Comparison of ENCODE assay signal across 29 cellular contexts in the genomic region with DNA sequence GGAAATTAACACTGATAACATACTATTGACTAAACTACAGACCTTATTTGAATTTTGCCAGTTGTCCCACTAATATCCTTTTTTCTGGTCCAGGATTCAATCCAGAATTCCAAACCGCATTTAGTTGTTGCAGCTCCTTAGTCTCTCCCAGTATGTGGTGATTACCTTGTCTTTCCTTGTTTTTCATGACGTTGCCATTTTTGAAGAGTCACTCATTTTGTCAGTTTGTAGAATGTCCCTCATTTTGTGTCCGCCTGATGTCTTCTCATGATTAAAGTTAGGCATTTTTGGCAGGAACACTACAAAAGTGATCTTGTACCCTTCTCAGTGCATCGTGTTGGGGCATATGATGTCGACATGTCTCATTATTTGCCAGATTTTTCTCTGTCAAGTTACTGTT.
"Had no signal": no experiment of that assay in that cellular context is flagged by ENCODE, and none has a peak within 500 bp of the region (broad histone marks: within the 10 kb centered on the region; RNA-seq: fewer than 3 reads in every experiment).

No MANE protein-coding gene starts in this region.

- ATAC-seq: stimulated activated effector memory CD8-positive, alpha-beta T cell treated with anti-CD3 and anti-CD28 coated beads, Interleukin-12 subunit alpha, Interleukin-12 subunit beta, amount 100 ng/mL, for 72 hours; stimulated activated memory B cell treated with anti-CD40 and anti-IgM and Interleukin-4, amounts not matched to agents 10 μg/mL and 1 μg/mL and 100 μg/mL, for 72 hours; stimulated activated naive B cell treated with anti-CD40 and anti-IgM and Interleukin-4, amounts not matched to agents 10 μg/mL and 1 μg/mL and 100 μg/mL, for 72 hours; stimulated activated naive CD8-positive, alpha-beta T cell treated with anti-CD3 and anti-CD28 coated beads, Interleukin-15, amount 100 ng/mL, for 72 hours; stimulated activated naive CD8-positive, alpha-beta T cell treated with anti-CD3 and anti-CD28 coated beads, Interleukin-15, Interleukin-2, amounts not matched to agents 100 U/mL and 50 U/mL, for 24 hours; upper lobe of right lung had no signal

- H3K9me3 ChIP-seq: stomach, suprapubic skin, testis, thoracic aorta, thyroid gland, tibial artery, tibial nerve, transverse colon, upper lobe of left lung, upper lobe of right lung, uterus, vagina had no signal

- DNase-seq: stimulated activated CD4-positive, alpha-beta T cell treated with anti-CD3 and anti-CD28 coated beads, Interleukin-2, amount 100 ng/mL, for 48 hours; stimulated activated CD4-positive, alpha-beta T cell treated with anti-CD3 and anti-CD28 coated beads, Interleukin-4, amount 100 ng/mL, for 1 hour; stimulated activated CD4-positive, alpha-beta T cell treated with anti-CD3 and anti-CD28 coated beads, Interleukin-4, amount 100 ng/mL, for 24 hours; stimulated activated CD4-positive, alpha-beta T cell treated with anti-CD3 and anti-CD28 coated beads, Interleukin-4, amount 100 ng/mL, for 4 hours; stimulated activated CD8-positive, alpha-beta memory T cell treated with anti-CD3 and anti-CD28 coated beads, Interleukin-4, amount 100 ng/mL, for 48 hours; stimulated activated naive B cell treated with anti-CD40 and anti-IgM and Interleukin-4, amounts not matched to agents 10 μg/mL and 1 μg/mL and 100 μg/mL, for 72 hours; stimulated activated naive CD4-positive, alpha-beta T cell; stimulated activated naive CD4-positive, alpha-beta T cell treated with Interleukin-2 at 50 U/mL for 16 hours; stimulated activated naive CD8-positive, alpha-beta T cell treated with anti-CD3 and anti-CD28 coated beads, Interleukin-15, amount 100 ng/mL, for 72 hours; stimulated activated naive CD8-positive, alpha-beta T cell treated with anti-CD3 and anti-CD28 coated beads, Interleukin-15, Interleukin-2, amounts not matched to agents 100 U/mL and 50 U/mL, for 24 hours; stomach; substantia nigra; testis; thyroid gland; tibial artery; transverse colon; trophoblast cell; upper lobe of left lung; upper lobe of right lung; uterus had no signal

- H3K27ac Mint-ChIP-seq: stimulated activated effector memory CD8-positive, alpha-beta T cell treated with anti-CD3 and anti-CD28 coated beads, Interleukin-12 subunit alpha, Interleukin-12 subunit beta, amount 100 ng/mL, for 72 hours; stimulated activated memory B cell treated with anti-CD40 and anti-IgM and Interleukin-4, amounts not matched to agents 10 μg/mL and 1 μg/mL and 100 μg/mL, for 72 hours; stimulated activated naive B cell treated with anti-CD40 and anti-IgM and Interleukin-4, amounts not matched to agents 10 μg/mL and 1 μg/mL and 100 μg/mL, for 72 hours; stimulated activated naive CD8-positive, alpha-beta T cell treated with anti-CD3 and anti-CD28 coated beads, Interleukin-15, amount 100 ng/mL, for 72 hours; stimulated activated naive CD8-positive, alpha-beta T cell treated with anti-CD3 and anti-CD28 coated beads, Interleukin-15, Interleukin-2, amounts not matched to agents 100 ng/mL and 50 ng/mL, for 24 hours; type B pancreatic cell had no signal

- H3K27ac ChIP-seq: stomach, suprapubic skin, testis, thoracic aorta, thyroid gland, tibial artery, tibial nerve, transverse colon, upper lobe of left lung, upper lobe of right lung, uterus, vagina had no signal

- H3K36me3 ChIP-seq: stomach, suprapubic skin, thoracic aorta, thyroid gland, transverse colon, upper lobe of left lung, upper lobe of right lung, uterus, vagina had no signal

- H3K27me3 ChIP-seq: stomach, suprapubic skin, testis, thyroid gland, tibial artery, tibial nerve, transverse colon, upper lobe of left lung, upper lobe of right lung, uterus, vagina had no signal

- H3K27me3 Mint-ChIP-seq: stimulated activated memory B cell treated with anti-CD40 and anti-IgM and Interleukin-4, amounts not matched to agents 10 μg/mL and 1 μg/mL and 100 μg/mL, for 72 hours; stimulated activated naive B cell treated with anti-CD40 and anti-IgM and Interleukin-4, amounts not matched to agents 10 μg/mL and 1 μg/mL and 100 μg/mL, for 72 hours; stimulated activated naive CD8-positive, alpha-beta T cell treated with anti-CD3 and anti-CD28 coated beads, Interleukin-15, amount 100 ng/mL, for 72 hours; stimulated activated naive CD8-positive, alpha-beta T cell treated with anti-CD3 and anti-CD28 coated beads, Interleukin-15, Interleukin-2, amounts not matched to agents 100 ng/mL and 50 ng/mL, for 24 hours; type B pancreatic cell had no signal

- FAIRE-seq: urothelium cell line had no signal

- H3K9me3 Mint-ChIP-seq: stimulated activated effector memory CD8-positive, alpha-beta T cell treated with anti-CD3 and anti-CD28 coated beads, Interleukin-12 subunit alpha, Interleukin-12 subunit beta, amount 100 ng/mL, for 72 hours; stimulated activated memory B cell treated with anti-CD40 and anti-IgM and Interleukin-4, amounts not matched to agents 10 μg/mL and 1 μg/mL and 100 μg/mL, for 72 hours; stimulated activated naive CD8-positive, alpha-beta T cell treated with anti-CD3 and anti-CD28 coated beads, Interleukin-15, Interleukin-2, amounts not matched to agents 100 ng/mL and 50 ng/mL, for 24 hours; type B pancreatic cell had no signal

- H3K4me1 Mint-ChIP-seq: stimulated activated naive CD8-positive, alpha-beta T cell treated with anti-CD3 and anti-CD28 coated beads, Interleukin-15, amount 100 ng/mL, for 72 hours had no signal

- H3K4me1 ChIP-seq: stomach, suprapubic skin, testis, tibial artery, upper lobe of left lung, upper lobe of right lung, uterus, vagina had no signal

- H3K4me3 ChIP-seq: stomach, suprapubic skin, testis, thoracic aorta, thyroid gland, tibial artery, tibial nerve, transverse colon, upper lobe of left lung, upper lobe of right lung, uterus, vagina had no signal

- H3K4me3 Mint-ChIP-seq: stimulated activated effector memory CD8-positive, alpha-beta T cell treated with anti-CD3 and anti-CD28 coated beads, Interleukin-12 subunit alpha, Interleukin-12 subunit beta, amount 100 ng/mL, for 72 hours; stimulated activated memory B cell treated with anti-CD40 and anti-IgM and Interleukin-4, amounts not matched to agents 10 μg/mL and 1 μg/mL and 100 μg/mL, for 72 hours; stimulated activated naive B cell treated with anti-CD40 and anti-IgM and Interleukin-4, amounts not matched to agents 10 μg/mL and 1 μg/mL and 100 μg/mL, for 72 hours; stimulated activated naive CD8-positive, alpha-beta T cell treated with anti-CD3 and anti-CD28 coated beads, Interleukin-15, amount 100 ng/mL, for 72 hours; stimulated activated naive CD8-positive, alpha-beta T cell treated with anti-CD3 and anti-CD28 coated beads, Interleukin-15, Interleukin-2, amounts not matched to agents 100 ng/mL and 50 ng/mL, for 24 hours; type B pancreatic cell had no signal
